ENCODE assay signal across 8 cellular contexts in the genomic region with DNA sequence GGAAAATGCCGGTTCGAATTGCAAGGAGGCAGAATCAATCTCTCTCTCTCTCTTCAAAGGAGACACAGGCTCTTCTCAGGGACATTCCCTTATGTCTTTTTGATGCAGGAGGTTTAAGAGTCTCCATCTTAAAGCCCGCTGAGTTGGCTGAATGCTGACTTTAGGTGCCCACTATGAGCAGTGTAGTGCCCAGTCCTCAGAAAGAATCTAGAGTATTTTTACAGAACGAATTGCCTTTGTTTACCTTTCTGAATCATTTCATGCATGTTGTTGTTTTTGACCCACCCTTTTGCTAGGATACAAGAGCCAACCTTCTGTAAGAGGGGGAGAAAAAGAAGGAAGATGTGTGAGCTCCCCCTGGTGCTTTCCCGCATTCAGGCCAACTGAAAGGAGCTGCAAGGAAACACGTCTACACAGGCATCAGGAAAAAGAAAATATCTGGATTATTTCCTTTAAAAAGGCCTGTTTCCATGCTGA.
DNase-seq lines count a peak whose midpoint lies in the region; ATAC-seq, FAIRE-seq and TF ChIP-seq lines count a peak whose summit lies in the region.

No MANE protein-coding gene starts in this region.

- H3K27me3 Mint-ChIP-seq in natural killer cell treated with Interleukin-12 subunit alpha and Interleukin-12 subunit beta and Interleukin-15 and Interleukin-18, amount 100 ng/mL, for 72 hours = peaks cover 25 to 31% of the 10 kb centered on the region in 2 donors

- H3K36me3 ChIP-seq in adipocyte (ENCODE audit: control insufficient read depth, insufficient read depth, low read length, severe bottlenecking) = no peaks in the 10 kb centered on the region
- H3K36me3 ChIP-seq in sigmoid colon = no peaks in the 10 kb centered on the region

- H3K4me3 ChIP-seq in adipocyte (ENCODE audit: low read length) = no peak overlapping the region
- no peak overlapping the region for H3K4me3 ChIP-seq in sigmoid colon

- no peak overlapping the region for H3K4me3 Mint-ChIP-seq in natural killer cell treated with Interleukin-12 subunit alpha and Interleukin-12 subunit beta and Interleukin-15 and Interleukin-18, amount 100 ng/mL, for 72 hours

- TF ChIP-seq POLR2A in sigmoid colon (IDR thresholded peaks at IDR 0.05) = no peak

- H3K27me3 ChIP-seq in adipocyte (replicated peaks; ENCODE audit: control insufficient read depth, insufficient read depth, low read length) (no peaks in the 10 kb centered on the region), sigmoid colon (no peaks in the 10 kb centered on the region)

- DNase-seq in D721Med (ENCODE audit: insufficient read length, low spot score) (no peak), NAMALWA (ENCODE audit: low spot score) (peak; percentile 34), adipocyte (ENCODE audit: low read depth) (peak; percentile 67), hepatic stellate cell (ENCODE audit: low spot score) (peak; percentile 65), sigmoid colon (no peak)
- no peak for DNase-seq in stimulated activated CD4-positive, alpha-beta T cell treated with anti-CD3 and anti-CD28 coated beads, Interleukin-15, amount 100 ng/mL, for 24 hours
- DNase-seq in natural killer cell treated with Interleukin-12 subunit alpha and Interleukin-12 subunit beta and Interleukin-15 and Interleukin-18, amount 100 ng/mL, for 72 hours (ENCODE audit: low spot score) = no peak
- no peak for DNase-seq in activated CD4-positive, alpha-beta T cell treated with anti-CD3 and anti-CD28 coated beads for 4 hours

- no peaks in the 10 kb centered on the region for H3K36me3 Mint-ChIP-seq in natural killer cell treated with Interleukin-12 subunit alpha and Interleukin-12 subunit beta and Interleukin-15 and Interleukin-18, amount 100 ng/mL, for 72 hours

- no peak overlapping the region for H3K27ac Mint-ChIP-seq in natural killer cell treated with Interleukin-12 subunit alpha and Interleukin-12 subunit beta and Interleukin-15 and Interleukin-18, amount 100 ng/mL, for 72 hours

- peaks cover 5 to 8% of the 10 kb centered on the region in 2 donors for H3K4me1 Mint-ChIP-seq in natural killer cell treated with Interleukin-12 subunit alpha and Interleukin-12 subunit beta and Interleukin-15 and Interleukin-18, amount 100 ng/mL, for 72 hours (ENCODE audit: low read depth in 2 of 2)

- TF ChIP-seq EP300 in sigmoid colon (IDR thresholded peaks at IDR 0.05) = no peak

- H3K27ac ChIP-seq in sigmoid colon = no peak overlapping the region

- H3K9me3 Mint-ChIP-seq in natural killer cell treated with Interleukin-12 subunit alpha and Interleukin-12 subunit beta and Interleukin-15 and Interleukin-18, amount 100 ng/mL, for 72 hours = no peaks in the 10 kb centered on the region

- FAIRE-seq in D721Med (lab: Jason Lieb, UNC) = peak; percentile 100

- H3K9me3 ChIP-seq in adipocyte (ENCODE audit: control insufficient read depth, low read length) (no peaks in the 10 kb centered on the region), sigmoid colon (no peaks in the 10 kb centered on the region)

- 37 to 60% methylated on average over 6 of the region's 6 CpGs for WGBS in sigmoid colon, 2 donors

- peaks cover 9% of the 10 kb centered on the region for H3K4me1 ChIP-seq in adipocyte (ENCODE audit: control insufficient read depth, insufficient read depth, low read length)
- H3K4me1 ChIP-seq in sigmoid colon = peaks cover 0 to 10% (median 0%) of the 10 kb centered on the region in 4 donors

- TF ChIP-seq CTCF in D721Med (IDR thresholded peaks at IDR 0.05; ENCODE audit: insufficient read depth, missing control alignments) (peak; percentile 47), sigmoid colon (IDR thresholded peaks at IDR 0.05) (peak in 3 of 4 experiments; percentile 28 to 57 (median 39))

- H3K9ac ChIP-seq in adipocyte (ENCODE audit: low read length) = no peak overlapping the region

- no peak for ATAC-seq in natural killer cell treated with Interleukin-12 subunit alpha and Interleukin-12 subunit beta and Interleukin-15 and Interleukin-18, amount 100 ng/mL, for 72 hours

- intact Hi-C loops in sigmoid colon (cut with DNase I) = loop anchor here (2.0 to 5.0 kb wide), 3 partner anchors 189 to 547 kb away; no protein-coding TSS in a partner anchor

Comparison
In these comparisons a context has a peak if more than half of its experiments do, and no peak if none do; other contexts are left out.
1. DNase-seq: peak in NAMALWA (single experiment), adipocyte (single experiment) and hepatic stellate cell (single experiment); none in D721Med (single experiment), sigmoid colon (single experiment), stimulated activated CD4-positive, alpha-beta T cell treated with anti-CD3 and anti-CD28 coated beads, Interleukin-15, amount 100 ng/mL, for 24 hours (single experiment), natural killer cell treated with Interleukin-12 subunit alpha and Interleukin-12 subunit beta and Interleukin-15 and Interleukin-18, amount 100 ng/mL, for 72 hours (single experiment) and activated CD4-positive, alpha-beta T cell treated with anti-CD3 and anti-CD28 coated beads for 4 hours (0 of 2).